9 cellular contexts compared by ENCODE assay signal in the genomic region with DNA sequence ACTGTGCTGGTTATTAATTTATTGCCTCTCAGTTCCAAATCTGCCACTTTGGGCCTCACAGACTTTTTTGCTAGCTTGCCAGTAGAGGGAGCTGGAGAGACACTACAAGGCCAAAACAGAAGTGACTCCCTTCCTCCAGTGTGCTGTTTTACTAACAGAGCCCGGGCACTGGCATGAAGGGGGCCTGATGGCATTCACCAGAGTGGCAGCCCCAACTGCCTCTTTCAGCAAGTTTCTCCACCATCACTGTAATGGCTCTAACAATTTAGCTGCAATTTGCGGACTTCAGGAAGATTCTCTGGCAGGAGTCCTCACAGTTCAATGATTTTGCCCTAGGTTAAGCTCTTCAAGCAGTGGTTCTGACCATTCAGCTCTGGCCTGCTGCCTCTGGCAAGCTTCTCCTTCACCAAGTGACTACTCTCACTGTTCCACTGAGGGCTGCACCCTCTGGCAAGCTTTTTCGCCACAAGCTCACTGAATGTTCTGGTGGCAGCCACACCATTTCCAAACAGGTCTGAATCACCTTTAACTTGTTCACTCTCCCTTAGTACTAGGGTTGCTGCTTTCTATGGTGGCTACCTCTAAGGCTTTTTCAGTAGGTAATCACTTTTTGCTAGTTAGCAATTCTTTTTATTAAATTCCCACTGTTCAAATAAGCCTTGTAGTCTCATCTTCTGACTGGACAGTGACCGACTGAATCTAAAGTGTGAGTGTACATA.
DNase-seq lines count a peak whose midpoint lies in the region; ATAC-seq and TF ChIP-seq lines count a peak whose summit lies in the region.
"Had no signal": no experiment of that assay in that cellular context is flagged by ENCODE, and none has a peak within 500 bp of the region (broad histone marks: within the 10 kb centered on the region; RNA-seq: fewer than 3 reads in every experiment).

No MANE protein-coding gene starts in this region.

- TF ChIP-seq POLR2A in gastrocnemius medialis (IDR thresholded peaks at IDR 0.05): no peak

- H3K27ac ChIP-seq in right atrium auricular region: no peak overlapping the region
- no peak overlapping the region for H3K27ac ChIP-seq in gastrocnemius medialis

- H3K36me3 ChIP-seq in right atrium auricular region (no peaks in the 10 kb centered on the region), gastrocnemius medialis (no peaks in the 10 kb centered on the region)
- H3K36me3 ChIP-seq: BLaER1 treated with 17β-estradiol and CSF1 and Interleukin-3, amounts not matched to agents 10 nM and 100 nM had no signal

- ATAC-seq in HG02759 (IDR thresholded peaks at IDR 0.05; ENCODE audit: unreplicated experiment) (peak; percentile 83), gastrocnemius medialis (peak; percentile 49 to 50)

- DNase-seq in SKM-1 treated with dmso at 0.1 percent for 144 hours (lab: John Stamatoyannopoulos, UW; ENCODE audit: unreplicated experiment) (peak; percentile 38), SKM-1 (lab: John Stamatoyannopoulos, UW; ENCODE audit: unreplicated experiment) (no peak), NCI-H1092 (lab: John Stamatoyannopoulos, UW) (peak; percentile 16), SK-N-DZ (ENCODE audit: low spot score) (peak; percentile 74), amniotic stem cell (lab: John Stamatoyannopoulos, UW) (peak; percentile 64), right atrium auricular region (ENCODE audit: low spot score) (no peak), gastrocnemius medialis (peak in 1 of 2 donors; percentile 17)

- H3K4me3 ChIP-seq in right atrium auricular region (no peak overlapping the region), gastrocnemius medialis (no peak overlapping the region)
- H3K4me3 ChIP-seq: BLaER1 treated with 17β-estradiol and CSF1 and Interleukin-3, amounts not matched to agents 10 nM and 100 nM had no signal

- H3K27me3 ChIP-seq in right atrium auricular region (no peaks in the 10 kb centered on the region), gastrocnemius medialis (no peaks in the 10 kb centered on the region)
- H3K27me3 ChIP-seq: BLaER1 treated with 17β-estradiol and CSF1 and Interleukin-3, amounts not matched to agents 10 nM and 100 nM had no signal

- in situ Hi-C loops in gastrocnemius medialis (cut with MboI; ENCODE audit: low sequenced_read_pairs in 4 of 4): loop anchor here in 2 of 4 donors (25.0 kb wide), 2 partner anchors 195 to 1245 kb away; no protein-coding TSS in a partner anchor

- H3K9me3 ChIP-seq in right atrium auricular region (no peaks in the 10 kb centered on the region), gastrocnemius medialis (no peaks in the 10 kb centered on the region)

- H3K4me1 ChIP-seq in right atrium auricular region (peaks cover 0 to 4% of the 10 kb centered on the region in 2 donors), gastrocnemius medialis (no peaks in the 10 kb centered on the region)

- intact Hi-C loops in gastrocnemius medialis (cut with DNase I; ENCODE audit: low total_unique reads): loop anchor here (5.0 kb wide), 1 partner anchor 200 kb away; no protein-coding TSS in a partner anchor

- peak; percentile 25 to 85 for TF ChIP-seq CTCF in right atrium auricular region (IDR thresholded peaks at IDR 0.05)
- peak in 4 of 5 experiments; percentile 26 to 67 (median 52) for TF ChIP-seq CTCF in gastrocnemius medialis (IDR thresholded peaks at IDR 0.05 in 4 of 5, conservative IDR thresholded peaks at IDR 0.05 in 1 of 5)

Comparison
In these comparisons a context has a peak if more than half of its experiments do, and no peak if none do; other contexts are left out.
1. DNase-seq: peak in SKM-1 treated with dmso at 0.1 percent for 144 hours (single experiment), NCI-H1092 (single experiment), SK-N-DZ (single experiment) and amniotic stem cell (single experiment); none in SKM-1 (single experiment) and right atrium auricular region (single experiment).